8 cellular contexts compared by ENCODE assay signal in genomic region chr13:36820222-36820621, GRCh38. TPM values are rescaled to one million over a fixed set of nuclear protein-coding genes. Genes with fewer than 3 reads are reported as not detected.
DNase-seq lines count a peak whose midpoint lies in the region; ATAC-seq and TF ChIP-seq lines count a peak whose summit lies in the region.

No MANE protein-coding gene starts in this region.

- intact Hi-C loops in mammary epithelial cell (cut with micrococcal nuclease): loop anchor here (10.0 kb wide), 1 partner anchor 475 kb away; the partner anchor contains the start of gene SPART

- H3K27ac ChIP-seq in HUES64 (ENCODE audit: low read depth, low read length): no peak overlapping the region
- no peak overlapping the region for H3K27ac ChIP-seq in mammary epithelial cell (ENCODE audit: insufficient read depth, low read depth, low read length)
- no peak overlapping the region for H3K27ac ChIP-seq in neural progenitor cell

- H3K79me2 ChIP-seq in mammary epithelial cell (ENCODE audit: insufficient read depth, low read length): peaks cover 50% of the 10 kb centered on the region
- peaks cover 56% of the 10 kb centered on the region for H3K79me2 ChIP-seq in neural progenitor cell (ENCODE audit: low read depth)

- H2AFZ ChIP-seq in mammary epithelial cell (ENCODE audit: low read depth, low read length) (peak overlapping the region; percentile 97), neural progenitor cell (replicated peaks) (no peak overlapping the region)

- H3K27me3 ChIP-seq in HUES64 (ENCODE audit: insufficient read depth, low read length) (peaks cover 7% of the 10 kb centered on the region), mammary epithelial cell (ENCODE audit: insufficient read depth, low read length) (no peaks in the 10 kb centered on the region), neural progenitor cell (no peaks in the 10 kb centered on the region)

- peak; percentile 54 for ATAC-seq in GM21515 (IDR thresholded peaks at IDR 0.05; ENCODE audit: unreplicated experiment)

- H3K4me3 Mint-ChIP-seq in neural progenitor cell: peak overlapping the region; percentile 95

- 77% methylated on average over 4 of the region's 4 CpGs for whole genome bisulfite sequencing in HUES64
- WGBS in mammary epithelial cell (ENCODE audit: low coverage, missing lambda C conversion rate): 66% methylated on average over 4 of the region's 4 CpGs

- H3K9me3 ChIP-seq in HUES64 (ENCODE audit: insufficient read depth, low read depth, low read length): no peaks in the 10 kb centered on the region
- H3K9me3 ChIP-seq in mammary epithelial cell (replicated peaks; ENCODE audit: insufficient read depth, low read length): no peaks in the 10 kb centered on the region
- H3K9me3 ChIP-seq in neural progenitor cell (ENCODE audit: low read depth): no peaks in the 10 kb centered on the region

- H3K4me3 ChIP-seq in GM08714 (ENCODE audit: low read length) (peak overlapping the region; percentile 87), HUES64 (ENCODE audit: low read length) (peak overlapping the region; percentile 68), mammary epithelial cell (replicated peaks in 1 of 3; ENCODE audit: insufficient read depth in 1 of 3, low read depth in 2 of 3, low read length in 3 of 3) (peak overlapping the region; percentile 71 to 90 (median 76)), neural progenitor cell (peak overlapping the region; percentile 65)

- H3K27me3 Mint-ChIP-seq in neural progenitor cell (ENCODE audit: insufficient read depth, low read depth): peaks cover 2% of the 10 kb centered on the region

- dilution Hi-C loops in mammary epithelial cell (cut with HindIII; ENCODE audit: low sequenced_read_pairs): no loop called here

- no peak overlapping the region; the same call in 1 of the 2 replicates for H3K9ac ChIP-seq in HUES64 (ENCODE audit: low read depth, low read length)
- peak overlapping the region; percentile 45 for H3K9ac ChIP-seq in mammary epithelial cell (ENCODE audit: insufficient read depth, low read length)
- H3K9ac ChIP-seq in neural progenitor cell: no peak overlapping the region

- in situ Hi-C loops in mammary epithelial cell (cut with MboI; ENCODE audit: low sequenced_read_pairs in 2 of 2): no loop called here

- no peaks in the 10 kb centered on the region for H3K9me3 Mint-ChIP-seq in neural progenitor cell

- peaks cover 7% of the 10 kb centered on the region for H3F3A ChIP-seq in neural progenitor cell (ENCODE audit: low read depth)

- H3K4me2 ChIP-seq in mammary epithelial cell (ENCODE audit: insufficient read depth, low read depth, low read length): peak overlapping the region; percentile 95
- H3K4me2 ChIP-seq in neural progenitor cell: peak overlapping the region; percentile 83

- no peak overlapping the region for H3K27ac Mint-ChIP-seq in neural progenitor cell

- peaks cover 4% of the 10 kb centered on the region for H3K36me3 Mint-ChIP-seq in neural progenitor cell

- peaks cover 34% of the 10 kb centered on the region for H3K4me1 Mint-ChIP-seq in neural progenitor cell

- DNase-seq in mammary epithelial cell: no peak
- DNase-seq in neural progenitor cell (ENCODE audit: low spot score): no peak
- no peak for DNase-seq in superior temporal gyrus (ENCODE audit: extremely low spot score)
- DNase-seq in amygdala (lab: John Stamatoyannopoulos, UW): no peak
- DNase-seq in foreskin melanocyte: no peak

- H3K36me3 ChIP-seq in HUES64 (ENCODE audit: insufficient read depth, low read length): peaks cover 4% of the 10 kb centered on the region; the same call in 1 of the 2 replicates
- peaks cover 2% of the 10 kb centered on the region for H3K36me3 ChIP-seq in mammary epithelial cell (ENCODE audit: insufficient read depth, low read length)
- no peaks in the 10 kb centered on the region for H3K36me3 ChIP-seq in neural progenitor cell

- H4K20me1 ChIP-seq in mammary epithelial cell (ENCODE audit: insufficient read depth, low read length) (no peaks in the 10 kb centered on the region), neural progenitor cell (ENCODE audit: low read depth) (peaks cover 13% of the 10 kb centered on the region)

- CTCF ChIA-PET in mammary epithelial cell (lab: Charles Lee; ENCODE audit: low non-redundant PET): no interaction called here

- peaks cover 12% of the 10 kb centered on the region; the same call in 1 of the 2 replicates for H3K4me1 ChIP-seq in HUES64 (ENCODE audit: insufficient read depth, low read length)
- H3K4me1 ChIP-seq in mammary epithelial cell (ENCODE audit: insufficient read depth, low read length): peaks cover 16% of the 10 kb centered on the region
- H3K4me1 ChIP-seq in neural progenitor cell: peaks cover 11% of the 10 kb centered on the region

- BruUV-seq in mammary epithelial cell (replicated peaks; lab: Mats Ljungman, UMichigan): TSS peak; percentile 5

- TF ChIP-seq CTCF in mammary epithelial cell (conservative IDR thresholded peaks at IDR 0.05 in 1 of 2, IDR thresholded peaks at IDR 0.05 in 1 of 2; ENCODE audit: extremely low read depth in 1 of 2, insufficient read depth in 1 of 2, low read depth in 1 of 2, low read length in 2 of 2): no peak
- no peak for TF ChIP-seq CTCF in neural progenitor cell (IDR thresholded peaks at IDR 0.05)

RNA-seq across cellular contexts. Expression of gene RFXAP, which starts 1.2 kb away (rescaled TPM):
- 7.5 TPM for polyA plus RNA-seq in HUES64 (2013, experiment 1 of 2)
- 9.1 TPM for polyA plus RNA-seq in HUES64 (2013, experiment 2 of 2)
- total RNA-seq in mammary epithelial cell: 1 to 10 TPM; 3.3 to 4.4 TPM
- 1.6 TPM for polyA plus RNA-seq in mammary epithelial cell
- not detected for polyA minus RNA-seq in mammary epithelial cell
- 7.5 and 10.4 TPM in 2 replicates for total RNA-seq in neural progenitor cell (ENCODE audit: low replicate concordance)
